ENCODE assay signal across 8 cellular contexts in the genomic region with DNA sequence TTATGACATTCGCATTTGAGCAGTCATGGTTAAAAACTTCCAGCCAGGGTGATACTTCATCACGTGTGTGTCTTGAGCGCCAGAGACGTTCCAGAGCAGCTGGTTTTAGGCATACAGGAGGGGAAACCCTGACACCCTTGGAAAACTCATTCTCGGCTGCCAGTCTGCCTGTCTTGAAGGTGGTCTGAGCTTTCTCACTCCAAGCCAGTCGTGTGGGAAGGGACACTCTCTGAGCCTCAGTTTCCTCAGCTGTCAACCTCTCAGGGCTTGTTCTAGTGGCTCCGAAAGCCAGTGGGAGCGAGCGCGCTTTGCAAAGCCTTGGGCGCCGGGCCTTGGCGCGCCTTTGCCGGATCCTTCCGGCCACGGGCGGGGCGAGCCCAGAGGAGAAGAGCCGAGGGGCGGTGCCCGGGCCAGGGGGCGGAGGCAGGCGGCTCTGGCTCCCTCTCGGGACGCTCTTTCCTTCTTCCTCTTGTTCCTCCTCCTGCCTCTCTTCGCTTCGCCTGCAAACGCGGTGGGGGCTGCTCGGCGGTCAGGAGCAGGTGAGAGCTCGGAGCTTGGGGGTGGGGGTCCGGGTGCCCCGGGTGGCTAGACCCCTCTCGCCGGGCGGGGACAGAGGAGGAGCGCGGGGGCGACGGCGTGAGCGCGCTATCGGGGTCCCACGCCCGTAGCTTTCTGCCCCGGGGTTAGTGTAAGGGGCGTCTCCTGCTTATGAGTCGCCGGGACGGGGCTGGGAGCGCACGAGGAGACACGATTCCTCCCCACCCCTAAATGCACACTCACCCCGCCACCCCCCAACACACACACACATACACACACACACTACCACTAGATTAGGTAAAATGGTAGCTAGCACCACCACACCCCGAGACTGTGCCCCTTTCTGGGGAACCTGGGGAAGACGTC. TPM values are rescaled to one million over a fixed set of nuclear protein-coding genes. Genes with fewer than 3 reads are reported as not detected.
DNase-seq lines count a peak whose midpoint lies in the region; ATAC-seq and TF ChIP-seq lines count a peak whose summit lies in the region.

Gene LDAF1, plus strand, starts transcription at position 467 of the 903 bp plus-strand sequence. CDS start 2,509 bp downstream, outside the sequence.

- peak within 1 kb of the TSS; percentile 77 for H3K27ac Mint-ChIP-seq in activated naive CD4-positive, alpha-beta T cell treated with anti-CD3 and anti-CD28 coated beads, Interleukin-2, amount 10 ng/mL, durations not matched to agents 7 days and 5 days

- H3K27ac ChIP-seq in osteoblast (ENCODE audit: low read depth, low read length) (peak within 1 kb of the TSS; percentile 30), temporal lobe (ENCODE audit: low read depth, low read length) (no peak within 1 kb of the TSS)

- TF ChIP-seq CTCF in osteoblast (IDR thresholded peaks at IDR 0.05; ENCODE audit: extremely low read depth, low read depth, low read length) = no peak

- peak within 1 kb of the TSS; percentile 98 for H3K4me2 ChIP-seq in osteoblast (ENCODE audit: insufficient read depth, low read length)

- H3K79me2 ChIP-seq in osteoblast (ENCODE audit: insufficient read depth, low read length) = peaks cover 2% of the 10 kb centered on the region

- peak; percentile 35 for DNase-seq in DMS153 treated with DMSO at 0.1 percent for 48 hours (lab: John Stamatoyannopoulos, UW; ENCODE audit: unreplicated experiment)
- DNase-seq in KG1 (lab: John Stamatoyannopoulos, UW) = peak; percentile 58
- peak; percentile 69 for DNase-seq in SK-N-DZ (ENCODE audit: low spot score)
- peak; percentile 87 for DNase-seq in activated naive CD4-positive, alpha-beta T cell treated with anti-CD3 and anti-CD28 coated beads, Interleukin-2, amount 10 ng/mL, durations not matched to agents 7 days and 5 days
- DNase-seq in glomerular visceral epithelial cell (ENCODE audit: extremely low spot score) = peak; percentile 75
- DNase-seq in osteoblast (ENCODE audit: insufficient read length, low spot score, missing footprints) = peak; percentile 98

- H3K36me3 ChIP-seq in osteoblast (ENCODE audit: insufficient read depth, low read length) = peaks cover 18% of the 10 kb centered on the region

- H3K4me1 ChIP-seq in osteoblast (ENCODE audit: insufficient read depth, low read length) = peaks cover 23% of the 10 kb centered on the region

- CTCF ChIA-PET in activated naive CD4-positive, alpha-beta T cell treated with anti-CD3 and anti-CD28 coated beads, Interleukin-2, amount 10 ng/mL, durations not matched to agents 7 days and 5 days (lab: Charles Lee) = interaction anchor here (1.0 to 2.8 kb wide), 6 partner anchors 30 to 142 kb away, joined by 3 to 10 read pairs (median 4); no protein-coding TSS in a partner anchor

- ATAC-seq in GM21619 (IDR thresholded peaks at IDR 0.05; ENCODE audit: unreplicated experiment) = peak; percentile 86

- no peaks in the 10 kb centered on the region for H3K9me3 Mint-ChIP-seq in activated naive CD4-positive, alpha-beta T cell treated with anti-CD3 and anti-CD28 coated beads, Interleukin-2, amount 10 ng/mL, durations not matched to agents 7 days and 5 days

- H3K4me3 ChIP-seq in osteoblast (ENCODE audit: insufficient read depth, low read length) = peak within 1 kb of the TSS; percentile 89

- H4K20me1 ChIP-seq in osteoblast (ENCODE audit: insufficient read depth, low read length) = no peaks in the 10 kb centered on the region

- peak within 1 kb of the TSS; percentile 80 for H3K4me3 Mint-ChIP-seq in activated naive CD4-positive, alpha-beta T cell treated with anti-CD3 and anti-CD28 coated beads, Interleukin-2, amount 10 ng/mL, durations not matched to agents 7 days and 5 days

- H2AFZ ChIP-seq in osteoblast (ENCODE audit: low read length) = peak within 1 kb of the TSS; percentile 86

- peaks cover 23% of the 10 kb centered on the region for H3K4me1 Mint-ChIP-seq in activated naive CD4-positive, alpha-beta T cell treated with anti-CD3 and anti-CD28 coated beads, Interleukin-2, amount 10 ng/mL, durations not matched to agents 7 days and 5 days

- no peaks in the 10 kb centered on the region for H3K9me3 ChIP-seq in osteoblast (ENCODE audit: low read depth, low read length)

- peaks cover 6% of the 10 kb centered on the region for H3K27me3 Mint-ChIP-seq in activated naive CD4-positive, alpha-beta T cell treated with anti-CD3 and anti-CD28 coated beads, Interleukin-2, amount 10 ng/mL, durations not matched to agents 7 days and 5 days

- no peaks in the 10 kb centered on the region for H3K27me3 ChIP-seq in osteoblast (ENCODE audit: insufficient read depth, low read length)

- H3K36me3 Mint-ChIP-seq in activated naive CD4-positive, alpha-beta T cell treated with anti-CD3 and anti-CD28 coated beads, Interleukin-2, amount 10 ng/mL, durations not matched to agents 7 days and 5 days = peaks cover 15% of the 10 kb centered on the region

RNA-seq across cellular contexts. Expression of gene LDAF1, which starts in this region (rescaled TPM):
- polyA plus RNA-seq in SK-N-DZ (2014; cell fraction: cytosol; rRNA removed) = 9.4 and 10.8 TPM in 2 replicates
- polyA plus RNA-seq in SK-N-DZ (2014; cell fraction: nucleus; rRNA removed) = 2.4 and 4.8 TPM in 2 replicates
- total RNA-seq in osteoblast (65.5 and 92.5 TPM in 2 replicates), temporal lobe (56.1 TPM)

Comparison
In these comparisons a context has a peak if more than half of its experiments do, and no peak if none do; other contexts are left out.
1. DNase-seq: peak in every context shown above with its lines; median percentile 98 in osteoblast; 87 in activated naive CD4-positive, alpha-beta T cell treated with anti-CD3 and anti-CD28 coated beads, Interleukin-2, amount 10 ng/mL, durations not matched to agents 7 days and 5 days; 75 in glomerular visceral epithelial cell; 69 in SK-N-DZ; 58 in KG1; 35 in DMS153 treated with DMSO at 0.1 percent for 48 hours.